Comparison of ENCODE assay signal across 8 cellular contexts in genomic region chr17:42997984-42998938, GRCh38. TPM values are rescaled to one million over a fixed set of nuclear protein-coding genes. Genes with fewer than 3 reads are reported as not detected.
DNase-seq lines count a peak whose midpoint lies in the region; ATAC-seq and TF ChIP-seq lines count a peak whose summit lies in the region.

Gene RPL27 (plus strand): TSS chr17:42998419. CDS start chr17:42998751, 332 bp downstream.

- H3K4me3 ChIP-seq in Panc1 (ENCODE audit: low read depth in 2 of 2, low read length in 2 of 2), result peak within 1 kb of the TSS; percentile 79 to 96
- H3K4me3 ChIP-seq in esophagus muscularis mucosa, result peak within 1 kb of the TSS; percentile 64 to 76 (median 75)

- H3K27ac ChIP-seq in Panc1 (ENCODE audit: low read length) (peak within 1 kb of the TSS; percentile 92), esophagus muscularis mucosa (replicated peaks in 1 of 4) (peak within 1 kb of the TSS; percentile 87 to 94 (median 90))

- peak; percentile 86 for TF ChIP-seq POLR2A in esophagus muscularis mucosa (IDR thresholded peaks at IDR 0.05; ENCODE audit: low read depth)

- intact Hi-C loops in Panc1 (cut with micrococcal nuclease; ENCODE audit: unreplicated experiment) (no loop called here), esophagus muscularis mucosa (cut with DNase I) (no loop called here)

- TSS peak; percentile 93 for BruUV-seq in Panc1 (replicated peaks; lab: Mats Ljungman, UMichigan)

- H3K36me3 Mint-ChIP-seq in stimulated activated effector memory CD8-positive, alpha-beta T cell treated with anti-CD3 and anti-CD28 coated beads, Interleukin-12 subunit alpha, Interleukin-12 subunit beta, amount 100 ng/mL, for 72 hours, result peaks cover 68% of the 10 kb centered on the region

- H3K36me3 ChIP-seq in Panc1 (ENCODE audit: control insufficient read depth, insufficient read depth, low read length), result peaks cover 17% of the 10 kb centered on the region
- H3K36me3 ChIP-seq in esophagus muscularis mucosa, result peaks cover 31 to 58% (median 48%) of the 10 kb centered on the region in 4 donors

- TF ChIP-seq EP300 in esophagus muscularis mucosa (IDR thresholded peaks at IDR 0.05), result no peak

- H3K4me3 Mint-ChIP-seq in stimulated activated effector memory CD8-positive, alpha-beta T cell treated with anti-CD3 and anti-CD28 coated beads, Interleukin-12 subunit alpha, Interleukin-12 subunit beta, amount 100 ng/mL, for 72 hours, result peak within 1 kb of the TSS; percentile 94

- CTCF ChIA-PET in Panc1 (lab: Charles Lee), result interaction anchor here (0.6 to 0.7 kb wide), 3 partner anchors 9 to 60 kb away, joined by 3 read pairs; no protein-coding TSS in a partner anchor

- H3K27ac Mint-ChIP-seq in stimulated activated effector memory CD8-positive, alpha-beta T cell treated with anti-CD3 and anti-CD28 coated beads, Interleukin-12 subunit alpha, Interleukin-12 subunit beta, amount 100 ng/mL, for 72 hours, result peak within 1 kb of the TSS; percentile 99

- peaks cover 19% of the 10 kb centered on the region for H3K4me1 ChIP-seq in Panc1 (ENCODE audit: control insufficient read depth, insufficient read depth, low read length)
- peaks cover 17 to 34% (median 30%) of the 10 kb centered on the region in 4 donors for H3K4me1 ChIP-seq in esophagus muscularis mucosa

- H3K4me1 Mint-ChIP-seq in stimulated activated effector memory CD8-positive, alpha-beta T cell treated with anti-CD3 and anti-CD28 coated beads, Interleukin-12 subunit alpha, Interleukin-12 subunit beta, amount 100 ng/mL, for 72 hours, result peaks cover 26% of the 10 kb centered on the region

- H3K9me3 Mint-ChIP-seq in stimulated activated effector memory CD8-positive, alpha-beta T cell treated with anti-CD3 and anti-CD28 coated beads, Interleukin-12 subunit alpha, Interleukin-12 subunit beta, amount 100 ng/mL, for 72 hours, result no peaks in the 10 kb centered on the region

- DNase-seq in DMS53 treated with DMSO at 0.1 percent for 48 hours (lab: John Stamatoyannopoulos, UW; ENCODE audit: unreplicated experiment), result peak; percentile 99
- DNase-seq in KG1 (lab: John Stamatoyannopoulos, UW), result peak; percentile 100
- peak; percentile 94 for DNase-seq in Panc1 (ENCODE audit: low read depth, low spot score)
- DNase-seq in activated T-cell treated with anti-CD3 and anti-CD28 coated beads, Interleukin-2, amount 50 U/mL, for 48 hours, result peak; percentile 97
- peak; percentile 100 for DNase-seq in esophagus muscularis mucosa (ENCODE audit: extremely low spot score)
- peak; percentile 100 for DNase-seq in myocyte (ENCODE audit: low read depth)
- DNase-seq in stimulated activated effector memory CD8-positive, alpha-beta T cell treated with anti-CD3 and anti-CD28 coated beads, Interleukin-12 subunit alpha, Interleukin-12 subunit beta, amount 100 ng/mL, for 72 hours (ENCODE audit: low spot score in 2 of 2), result peak; percentile 78 to 96

- H3K27me3 ChIP-seq in Panc1 (ENCODE audit: control insufficient read depth, insufficient read depth, low read length) (no peaks in the 10 kb centered on the region), esophagus muscularis mucosa (no peaks in the 10 kb centered on the region)

- WGBS in esophagus muscularis mucosa, result under 1% methylated on average over 42 of the region's 49 CpGs

- in situ Hi-C loops in Panc1 (cut with HindIII; ENCODE audit: low pct_unique_long_range_greater_than_20kb, low sequenced_read_pairs), result no loop called here

- POLR2A ChIA-PET in Panc1 (lab: Charles Lee), result interaction anchor here (0.6 to 1.2 kb wide), 6 partner anchors 9 to 321 kb away, joined by 3 to 9 read pairs (median 4); partner anchors contain the start of genes IFI35, PTGES3L and RUNDC1

- ATAC-seq in GM21717 (IDR thresholded peaks at IDR 0.05; ENCODE audit: unreplicated experiment) (peak; percentile 78), Panc1 (peak; percentile 98)
- ATAC-seq in stimulated activated effector memory CD8-positive, alpha-beta T cell treated with anti-CD3 and anti-CD28 coated beads, Interleukin-12 subunit alpha, Interleukin-12 subunit beta, amount 100 ng/mL, for 72 hours, result peak; percentile 98

- H3K9me3 ChIP-seq in Panc1 (ENCODE audit: control insufficient read depth, insufficient read depth, low read depth, low read length) (no peaks in the 10 kb centered on the region), esophagus muscularis mucosa (no peaks in the 10 kb centered on the region)

- TF ChIP-seq CTCF in Panc1 (IDR thresholded peaks at IDR 0.05) (peak; percentile 76), esophagus muscularis mucosa (IDR thresholded peaks at IDR 0.05) (peak; percentile 94 to 98 (median 95))

RNA-seq across cellular contexts. Expression of gene RPL27, which starts in this region (rescaled TPM):
- 513 TPM for total RNA-seq in Panc1 (2021; ENCODE audit: unreplicated experiment)
- 912 TPM for polyA plus RNA-seq in Panc1 (2012; ENCODE audit: insufficient read length)
- 1,000 to 10,000 TPM; 1,126 to 2,755 (median 1,417) TPM for total RNA-seq in esophagus muscularis mucosa
- 1,015 and 1,025 TPM in 2 replicates for total RNA-seq in myocyte
- polyA plus RNA-seq in myocyte (2012), result 3,112 TPM

Comparison
In these comparisons a context has a peak if more than half of its experiments do, and no peak if none do; other contexts are left out.
1. Peak in every context shown above with its lines: DNase-seq, ATAC-seq, H3K4me3 ChIP-seq and H3K27ac ChIP-seq.